ENCODE assay signal across 21 cellular contexts in genomic region chr9:134027561-134027960, GRCh38. TPM values are rescaled to one million over a fixed set of nuclear protein-coding genes. Genes with fewer than 3 reads are reported as not detected.
DNase-seq lines count a peak whose midpoint lies in the region; ATAC-seq and TF ChIP-seq lines count a peak whose summit lies in the region.
"Had no signal": no experiment of that assay in that cellular context is flagged by ENCODE, and none has a peak within 500 bp of the region (broad histone marks: within the 10 kb centered on the region; RNA-seq: fewer than 3 reads in every experiment).

No MANE protein-coding gene starts in this region.

- H3K36me3 Mint-ChIP-seq in immature natural killer cell: no peaks in the 10 kb centered on the region
- H3K36me3 Mint-ChIP-seq: activated naive CD4-positive, alpha-beta T cell treated with anti-CD3 and anti-CD28 coated beads, Interleukin-2, amount 50 U/mL, for 72 hours had no signal

- peak overlapping the region in 4 of 5 donors; percentile 39 to 82 (median 62) for H3K4me3 Mint-ChIP-seq in immature natural killer cell
- H3K4me3 Mint-ChIP-seq: stimulated activated naive B cell treated with anti-CD40 and anti-IgM and Interleukin-4, amounts not matched to agents 10 μg/mL and 1 μg/mL and 100 μg/mL, for 72 hours had no signal

- no peak overlapping the region for H3K4me3 ChIP-seq in testis
- H3K4me3 ChIP-seq: heart right ventricle, thoracic aorta had no signal

- no peak for TF ChIP-seq POLR2A in testis (IDR thresholded peaks at IDR 0.05)

- peaks cover 14 to 23% of the 10 kb centered on the region in 2 donors for H3K4me1 Mint-ChIP-seq in immature natural killer cell

- peaks cover 15% of the 10 kb centered on the region for H3K4me1 ChIP-seq in testis

- WGBS in testis, 2 donors: 92 to 97% methylated on average over 4 to 7 of the region's 7 CpGs

- no peaks in the 10 kb centered on the region for H3K36me3 ChIP-seq in testis (ENCODE audit: low read depth, missing control alignments)

- peaks cover 0 to 6% (median 0%) of the 10 kb centered on the region in 3 donors for H3K27me3 Mint-ChIP-seq in immature natural killer cell (ENCODE audit: low read depth in 3 of 3)
- H3K27me3 Mint-ChIP-seq: stimulated activated naive B cell treated with anti-CD40 and anti-IgM and Interleukin-4, amounts not matched to agents 10 μg/mL and 1 μg/mL and 100 μg/mL, for 72 hours had no signal

- H3K27ac Mint-ChIP-seq in immature natural killer cell: peak overlapping the region in 2 of 6 donors; percentile 9 to 23
- H3K27ac Mint-ChIP-seq: activated naive CD4-positive, alpha-beta T cell treated with anti-CD3 and anti-CD28 coated beads, Interleukin-2, amount 50 U/mL, for 72 hours; stimulated activated naive B cell treated with anti-CD40 and anti-IgM and Interleukin-4, amounts not matched to agents 10 μg/mL and 1 μg/mL and 100 μg/mL, for 72 hours had no signal

- H3K27me3 ChIP-seq in testis: no peaks in the 10 kb centered on the region
- H3K27me3 ChIP-seq: heart right ventricle had no signal

- no peak for TF ChIP-seq CTCF in testis (IDR thresholded peaks at IDR 0.05)

- H3K9me3 Mint-ChIP-seq in immature natural killer cell: no peaks in the 10 kb centered on the region
- H3K9me3 Mint-ChIP-seq: activated naive CD4-positive, alpha-beta T cell treated with anti-CD3 and anti-CD28 coated beads, Interleukin-2, amount 50 U/mL, for 72 hours; stimulated activated naive B cell treated with anti-CD40 and anti-IgM and Interleukin-4, amounts not matched to agents 10 μg/mL and 1 μg/mL and 100 μg/mL, for 72 hours had no signal

- no peak for ATAC-seq in HG02852 (IDR thresholded peaks at IDR 0.05; ENCODE audit: unreplicated experiment)
- ATAC-seq in HG03378 (IDR thresholded peaks at IDR 0.05; ENCODE audit: unreplicated experiment): no peak
- ATAC-seq: activated naive CD4-positive, alpha-beta T cell treated with anti-CD3 and anti-CD28 coated beads, Interleukin-2, amount 50 U/mL, for 72 hours; heart right ventricle; left lobe of liver; stimulated activated naive B cell treated with anti-CD40 and anti-IgM and Interleukin-4, amounts not matched to agents 10 μg/mL and 1 μg/mL and 100 μg/mL, for 72 hours had no signal

- intact Hi-C loops in posterior vena cava (cut with DNase I): loop anchor here in 1 of 2 donors (5.0 kb wide), 1 partner anchor 610 kb away; the partner anchor contains the start of gene REXO4
- intact Hi-C loops in testis (cut with DNase I; ENCODE audit: low total_unique reads): no loop called here

- H3K27ac ChIP-seq in testis: no peak overlapping the region
- H3K27ac ChIP-seq: heart right ventricle, KMS-11, thoracic aorta had no signal

- DNase-seq in activated effector memory CD4-positive, alpha-beta T cell treated with anti-CD3 and anti-CD28 coated beads, Interleukin-2, amount 50 U/mL, for 16 hours: peak; percentile 28
- DNase-seq in activated effector memory CD4-positive, alpha-beta T cell treated with Interleukin-2 at 50 U/mL for 16 hours: no peak
- DNase-seq in NCI-H69 (lab: John Stamatoyannopoulos, UW) (peak; percentile 61), immature natural killer cell (no peak), posterior vena cava (ENCODE audit: low spot score) (peak; percentile 66), testis (no peak)
- DNase-seq: activated CD4-positive, alpha-beta T cell treated with anti-CD3 and anti-CD28 coated beads for 48 hours; activated CD8-positive, alpha-beta memory T cell treated with anti-CD3 and anti-CD28 coated beads, Interleukin-2, amount 50 U/mL, for 4 hours; DMS53; HCEC 1CT; heart right ventricle; NCI-H1436 treated with DMSO at 0.1 percent for 48 hours; NCI-H526; stimulated activated CD4-positive, alpha-beta T cell treated with anti-CD3 and anti-CD28 coated beads, Interleukin-2, amount 100 ng/mL, for 24 hours; stimulated activated naive B cell treated with anti-CD40 and anti-IgM and Interleukin-4, amounts not matched to agents 10 μg/mL and 1 μg/mL and 100 μg/mL, for 72 hours had no signal

- H3K9me3 ChIP-seq in testis: no peaks in the 10 kb centered on the region
- H3K9me3 ChIP-seq: heart right ventricle, thoracic aorta had no signal

RNA-seq across cellular contexts. Expression of gene BRD3OS, which starts 2.3 kb away (rescaled TPM):
- polyA plus RNA-seq in immature natural killer cell: 10 to 100 TPM; 13.7 to 14.9 (median 13.8) TPM
- 10 to 100 TPM; 11.9 to 14.3 TPM for total RNA-seq in posterior vena cava
- 10 to 100 TPM; 18.9 to 19.0 TPM for total RNA-seq in testis
- 29.5 TPM for polyA plus RNA-seq in testis (ENCODE audit: insufficient read depth, low read depth, low replicate concordance)

RNA-seq across cellular contexts. Expression of gene VAV2, which starts 35.4 kb away (rescaled TPM):
- polyA plus RNA-seq in immature natural killer cell (under 1 TPM in 2 of 3 donors, not detected in 1; 0.12 to 0.28 TPM), testis (ENCODE audit: insufficient read depth, low read depth, low replicate concordance) (11.0 TPM)
- total RNA-seq in posterior vena cava (10 to 100 TPM; 12.9 to 17.9 TPM), testis (10 to 100 TPM; 12.2 to 14.1 TPM)

RNA-seq across cellular contexts. Expression of gene BRD3, which starts 40.3 kb away (rescaled TPM):
- polyA plus RNA-seq in immature natural killer cell (10 to 100 TPM; 24.2 to 43.4 (median 29.0) TPM), testis (ENCODE audit: insufficient read depth, low read depth, low replicate concordance) (30.2 TPM)
- total RNA-seq in posterior vena cava (10 to 100 TPM; 32.2 to 32.6 TPM), testis (10 to 100 TPM; 44.3 to 64.5 TPM)

Comparison
In these comparisons a context has a peak if more than half of its experiments do, and no peak if none do; other contexts are left out.
1. DNase-seq: peak in activated effector memory CD4-positive, alpha-beta T cell treated with anti-CD3 and anti-CD28 coated beads, Interleukin-2, amount 50 U/mL, for 16 hours (single experiment), NCI-H69 (single experiment) and posterior vena cava (single experiment); none in activated effector memory CD4-positive, alpha-beta T cell treated with Interleukin-2 at 50 U/mL for 16 hours (single experiment), immature natural killer cell (0 of 3) and testis (single experiment).